Comparison of ENCODE assay signal across 7 cellular contexts in the genomic region with DNA sequence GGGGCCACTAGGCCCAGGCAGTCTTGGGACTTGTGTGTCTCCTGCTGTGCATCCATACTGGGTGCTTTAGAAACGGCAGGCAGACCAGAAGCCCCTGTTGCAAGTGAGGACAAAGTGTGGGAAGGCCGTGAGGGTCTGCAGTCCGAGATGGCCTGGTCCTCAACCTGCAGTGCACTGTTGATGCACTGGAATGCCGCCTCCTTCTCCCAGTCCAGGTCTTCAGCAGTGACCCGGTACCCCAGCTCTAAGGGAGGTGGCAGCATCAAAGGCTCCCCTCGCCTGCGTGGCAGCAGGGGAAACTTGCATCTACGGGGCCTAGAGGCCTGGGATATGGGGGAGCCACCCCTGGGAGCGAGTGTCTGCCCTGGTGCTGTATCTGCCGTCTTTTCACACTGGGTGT. TPM values are rescaled to one million over a fixed set of nuclear protein-coding genes. Genes with fewer than 3 reads are reported as not detected.
"Had no signal": no experiment of that assay in that cellular context is flagged by ENCODE, and none has a peak within 500 bp of the region (broad histone marks: within the 10 kb centered on the region; RNA-seq: fewer than 3 reads in every experiment).

No MANE protein-coding gene starts in this region.

RNA-seq across cellular contexts. Expression of gene GGTLC2, which starts 2.2 kb away (rescaled TPM):
- total RNA-seq: GM23248, GM23338, H1, H4, H7, H9, HFFc6 had no signal
- polyA plus RNA-seq: GM23248, GM23338, H1 had no signal
